ENCODE assay signal across 1 cellular context in the genomic region with DNA sequence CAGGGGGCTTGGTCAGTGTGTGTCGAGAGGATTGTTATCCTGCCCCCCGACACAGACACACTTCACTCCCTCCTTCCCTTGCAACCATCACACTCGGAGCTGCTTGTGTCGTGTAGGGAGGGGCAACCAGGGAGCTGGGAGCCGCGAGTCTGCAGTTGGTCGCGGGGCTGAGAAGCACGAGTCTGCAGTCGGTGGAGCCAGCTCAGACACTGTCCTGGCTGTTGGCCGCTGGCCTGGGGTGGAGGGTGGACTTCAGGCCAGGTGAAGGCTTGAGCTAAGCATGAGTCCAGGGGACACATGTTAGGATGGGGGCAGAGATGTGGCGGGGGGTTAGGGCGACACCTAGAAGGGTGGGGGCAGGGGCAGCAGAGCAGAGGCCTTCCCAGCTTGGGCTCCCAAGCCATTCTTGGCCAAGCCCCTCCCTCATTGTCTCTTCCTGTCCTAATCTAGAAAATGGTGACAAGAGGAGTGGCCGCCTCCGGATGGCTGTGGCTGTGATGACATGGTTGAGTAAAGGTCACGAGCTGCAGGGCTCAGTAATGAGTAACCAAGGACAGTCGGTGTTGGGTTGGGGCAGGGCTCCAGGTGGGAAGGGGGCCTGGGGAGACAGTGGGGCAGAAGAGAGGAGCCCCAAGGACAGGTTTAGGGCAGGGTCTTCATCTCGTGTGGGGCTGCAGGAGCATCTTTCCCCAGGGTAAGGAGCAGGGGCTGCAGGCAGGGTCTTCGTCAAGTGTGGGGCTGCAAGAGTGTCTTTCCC.
TF ChIP-seq lines count a peak whose summit lies in the region.

No MANE protein-coding gene starts in this region.

TF ChIP-seq in HepG2, 621 proteins besides CTCF, POLR2A, EP300 and RAD21 (continued from another document and continues in another):
- TF ChIP-seq PHF5A (CRISPR knock-in tag; IDR thresholded peaks at IDR 0.05; ENCODE audit: low read depth, unreplicated experiment) (no peak), ZNF839 (CRISPR knock-in tag; IDR thresholded peaks at IDR 0.05; ENCODE audit: borderline replicate concordance) (no peak), SP5 (CRISPR knock-in tag; IDR thresholded peaks at IDR 0.05; ENCODE audit: borderline replicate concordance, low read depth) (peak; percentile 76; the same call in 1 of the 2 replicates), U2AF1 (optimal IDR thresholded peaks at IDR 0.05; ENCODE audit: low read depth, low read length) (no peak), HNRNPH1 (optimal IDR thresholded peaks at IDR 0.05; ENCODE audit: low read depth, low read length) (no peak), FOXC1 (CRISPR knock-in tag; IDR thresholded peaks at IDR 0.05; ENCODE audit: borderline replicate concordance) (no peak), RBM39 (IDR thresholded peaks at IDR 0.05; ENCODE audit: low read depth, low read length, poor library complexity, severe bottlenecking) (no peak), THAP11 (CRISPR knock-in tag; IDR thresholded peaks at IDR 0.05) (peak; percentile 48; the same call in 1 of the 2 replicates), MATR3 (CRISPR knock-in tag; IDR thresholded peaks at IDR 0.05) (no peak), HDAC2 (CRISPR knock-in tag; IDR thresholded peaks at IDR 0.05) (peak; percentile 63; the same call in 1 of the 2 replicates), FLYWCH1 (CRISPR knock-in tag; IDR thresholded peaks at IDR 0.05) (no peak), SRSF1 (optimal IDR thresholded peaks at IDR 0.05; ENCODE audit: low read depth, low read length) (no peak), ZNF460 (CRISPR knock-in tag; IDR thresholded peaks at IDR 0.05; ENCODE audit: borderline replicate concordance) (no peak), ZNF10 (CRISPR knock-in tag; IDR thresholded peaks at IDR 0.05; ENCODE audit: borderline replicate concordance, low read depth) (no peak), ZNF333 (CRISPR knock-in tag; IDR thresholded peaks at IDR 0.05; ENCODE audit: borderline replicate concordance) (no peak), ATF1 (CRISPR knock-in tag; IDR thresholded peaks at IDR 0.05) (no peak), REL (CRISPR knock-in tag; conservative IDR thresholded peaks at IDR 0.05) (no peak), ZFYVE20 (CRISPR knock-in tag; IDR thresholded peaks at IDR 0.05; ENCODE audit: borderline replicate concordance, low read depth) (0 out of 2 replicates have a peak, but pooled peaks have one; percentile 27), ZNF432 (CRISPR knock-in tag; IDR thresholded peaks at IDR 0.05; ENCODE audit: borderline replicate concordance) (no peak), KDM3A (CRISPR knock-in tag; IDR thresholded peaks at IDR 0.05; ENCODE audit: low read depth) (no peak), SIN3A (IDR thresholded peaks at IDR 0.05; ENCODE audit: borderline replicate concordance, low read depth, low read length) (no peak)
- TF ChIP-seq, protein P1, sequence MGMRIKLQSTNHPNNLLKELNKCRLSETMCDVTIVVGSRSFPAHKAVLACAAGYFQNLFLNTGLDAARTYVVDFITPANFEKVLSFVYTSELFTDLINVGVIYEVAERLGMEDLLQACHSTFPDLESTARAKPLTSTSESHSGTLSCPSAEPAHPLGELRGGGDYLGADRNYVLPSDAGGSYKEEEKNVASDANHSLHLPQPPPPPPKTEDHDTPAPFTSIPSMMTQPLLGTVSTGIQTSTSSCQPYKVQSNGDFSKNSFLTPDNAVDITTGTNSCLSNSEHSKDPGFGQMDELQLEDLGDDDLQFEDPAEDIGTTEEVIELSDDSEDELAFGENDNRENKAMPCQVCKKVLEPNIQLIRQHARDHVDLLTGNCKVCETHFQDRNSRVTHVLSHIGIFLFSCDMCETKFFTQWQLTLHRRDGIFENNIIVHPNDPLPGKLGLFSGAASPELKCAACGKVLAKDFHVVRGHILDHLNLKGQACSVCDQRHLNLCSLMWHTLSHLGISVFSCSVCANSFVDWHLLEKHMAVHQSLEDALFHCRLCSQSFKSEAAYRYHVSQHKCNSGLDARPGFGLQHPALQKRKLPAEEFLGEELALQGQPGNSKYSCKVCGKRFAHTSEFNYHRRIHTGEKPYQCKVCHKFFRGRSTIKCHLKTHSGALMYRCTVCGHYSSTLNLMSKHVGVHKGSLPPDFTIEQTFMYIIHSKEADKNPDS (CRISPR knock-in tag; IDR thresholded peaks at IDR 0.05) = no peak
- TF ChIP-seq, protein P2, sequence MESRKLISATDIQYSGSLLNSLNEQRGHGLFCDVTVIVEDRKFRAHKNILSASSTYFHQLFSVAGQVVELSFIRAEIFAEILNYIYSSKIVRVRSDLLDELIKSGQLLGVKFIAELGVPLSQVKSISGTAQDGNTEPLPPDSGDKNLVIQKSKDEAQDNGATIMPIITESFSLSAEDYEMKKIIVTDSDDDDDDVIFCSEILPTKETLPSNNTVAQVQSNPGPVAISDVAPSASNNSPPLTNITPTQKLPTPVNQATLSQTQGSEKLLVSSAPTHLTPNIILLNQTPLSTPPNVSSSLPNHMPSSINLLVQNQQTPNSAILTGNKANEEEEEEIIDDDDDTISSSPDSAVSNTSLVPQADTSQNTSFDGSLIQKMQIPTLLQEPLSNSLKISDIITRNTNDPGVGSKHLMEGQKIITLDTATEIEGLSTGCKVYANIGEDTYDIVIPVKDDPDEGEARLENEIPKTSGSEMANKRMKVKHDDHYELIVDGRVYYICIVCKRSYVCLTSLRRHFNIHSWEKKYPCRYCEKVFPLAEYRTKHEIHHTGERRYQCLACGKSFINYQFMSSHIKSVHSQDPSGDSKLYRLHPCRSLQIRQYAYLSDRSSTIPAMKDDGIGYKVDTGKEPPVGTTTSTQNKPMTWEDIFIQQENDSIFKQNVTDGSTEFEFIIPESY (CRISPR knock-in tag; IDR thresholded peaks at IDR 0.05) = peak; percentile 75
- TF ChIP-seq, protein P3, sequence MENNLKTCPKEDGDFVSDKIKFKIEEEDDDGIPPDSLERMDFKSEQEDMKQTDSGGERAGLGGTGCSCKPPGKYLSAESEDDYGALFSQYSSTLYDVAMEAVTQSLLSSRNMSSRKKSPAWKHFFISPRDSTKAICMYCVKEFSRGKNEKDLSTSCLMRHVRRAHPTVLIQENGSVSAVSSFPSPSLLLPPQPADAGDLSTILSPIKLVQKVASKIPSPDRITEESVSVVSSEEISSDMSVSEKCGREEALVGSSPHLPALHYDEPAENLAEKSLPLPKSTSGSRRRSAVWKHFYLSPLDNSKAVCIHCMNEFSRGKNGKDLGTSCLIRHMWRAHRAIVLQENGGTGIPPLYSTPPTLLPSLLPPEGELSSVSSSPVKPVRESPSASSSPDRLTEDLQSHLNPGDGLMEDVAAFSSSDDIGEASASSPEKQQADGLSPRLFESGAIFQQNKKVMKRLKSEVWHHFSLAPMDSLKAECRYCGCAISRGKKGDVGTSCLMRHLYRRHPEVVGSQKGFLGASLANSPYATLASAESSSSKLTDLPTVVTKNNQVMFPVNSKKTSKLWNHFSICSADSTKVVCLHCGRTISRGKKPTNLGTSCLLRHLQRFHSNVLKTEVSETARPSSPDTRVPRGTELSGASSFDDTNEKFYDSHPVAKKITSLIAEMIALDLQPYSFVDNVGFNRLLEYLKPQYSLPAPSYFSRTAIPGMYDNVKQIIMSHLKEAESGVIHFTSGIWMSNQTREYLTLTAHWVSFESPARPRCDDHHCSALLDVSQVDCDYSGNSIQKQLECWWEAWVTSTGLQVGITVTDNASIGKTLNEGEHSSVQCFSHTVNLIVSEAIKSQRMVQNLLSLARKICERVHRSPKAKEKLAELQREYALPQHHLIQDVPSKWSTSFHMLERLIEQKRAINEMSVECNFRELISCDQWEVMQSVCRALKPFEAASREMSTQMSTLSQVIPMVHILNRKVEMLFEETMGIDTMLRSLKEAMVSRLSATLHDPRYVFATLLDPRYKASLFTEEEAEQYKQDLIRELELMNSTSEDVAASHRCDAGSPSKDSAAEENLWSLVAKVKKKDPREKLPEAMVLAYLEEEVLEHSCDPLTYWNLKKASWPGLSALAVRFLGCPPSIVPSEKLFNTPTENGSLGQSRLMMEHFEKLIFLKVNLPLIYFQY (CRISPR knock-in tag; IDR thresholded peaks at IDR 0.05; ENCODE audit: borderline replicate concordance) = no peak
- TF ChIP-seq, protein P4, sequence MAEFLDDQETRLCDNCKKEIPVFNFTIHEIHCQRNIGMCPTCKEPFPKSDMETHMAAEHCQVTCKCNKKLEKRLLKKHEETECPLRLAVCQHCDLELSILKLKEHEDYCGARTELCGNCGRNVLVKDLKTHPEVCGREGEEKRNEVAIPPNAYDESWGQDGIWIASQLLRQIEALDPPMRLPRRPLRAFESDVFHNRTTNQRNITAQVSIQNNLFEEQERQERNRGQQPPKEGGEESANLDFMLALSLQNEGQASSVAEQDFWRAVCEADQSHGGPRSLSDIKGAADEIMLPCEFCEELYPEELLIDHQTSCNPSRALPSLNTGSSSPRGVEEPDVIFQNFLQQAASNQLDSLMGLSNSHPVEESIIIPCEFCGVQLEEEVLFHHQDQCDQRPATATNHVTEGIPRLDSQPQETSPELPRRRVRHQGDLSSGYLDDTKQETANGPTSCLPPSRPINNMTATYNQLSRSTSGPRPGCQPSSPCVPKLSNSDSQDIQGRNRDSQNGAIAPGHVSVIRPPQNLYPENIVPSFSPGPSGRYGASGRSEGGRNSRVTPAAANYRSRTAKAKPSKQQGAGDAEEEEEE (CRISPR knock-in tag; IDR thresholded peaks at IDR 0.05; ENCODE audit: borderline replicate concordance) = no peak
- TF ChIP-seq, protein P5, sequence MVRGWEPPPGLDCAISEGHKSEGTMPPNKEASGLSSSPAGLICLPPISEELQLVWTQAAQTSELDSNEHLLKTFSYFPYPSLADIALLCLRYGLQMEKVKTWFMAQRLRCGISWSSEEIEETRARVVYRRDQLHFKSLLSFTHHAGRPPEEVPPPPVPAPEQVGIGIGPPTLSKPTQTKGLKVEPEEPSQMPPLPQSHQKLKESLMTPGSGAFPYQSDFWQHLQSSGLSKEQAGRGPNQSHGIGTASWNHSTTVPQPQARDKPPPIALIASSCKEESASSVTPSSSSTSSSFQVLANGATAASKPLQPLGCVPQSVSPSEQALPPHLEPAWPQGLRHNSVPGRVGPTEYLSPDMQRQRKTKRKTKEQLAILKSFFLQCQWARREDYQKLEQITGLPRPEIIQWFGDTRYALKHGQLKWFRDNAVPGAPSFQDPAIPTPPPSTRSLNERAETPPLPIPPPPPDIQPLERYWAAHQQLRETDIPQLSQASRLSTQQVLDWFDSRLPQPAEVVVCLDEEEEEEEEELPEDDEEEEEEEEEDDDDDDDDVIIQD (CRISPR knock-in tag; IDR thresholded peaks at IDR 0.05; ENCODE audit: low read depth) = peak; percentile 72; the same call in 1 of the 2 replicates
- TF ChIP-seq, protein P6, sequence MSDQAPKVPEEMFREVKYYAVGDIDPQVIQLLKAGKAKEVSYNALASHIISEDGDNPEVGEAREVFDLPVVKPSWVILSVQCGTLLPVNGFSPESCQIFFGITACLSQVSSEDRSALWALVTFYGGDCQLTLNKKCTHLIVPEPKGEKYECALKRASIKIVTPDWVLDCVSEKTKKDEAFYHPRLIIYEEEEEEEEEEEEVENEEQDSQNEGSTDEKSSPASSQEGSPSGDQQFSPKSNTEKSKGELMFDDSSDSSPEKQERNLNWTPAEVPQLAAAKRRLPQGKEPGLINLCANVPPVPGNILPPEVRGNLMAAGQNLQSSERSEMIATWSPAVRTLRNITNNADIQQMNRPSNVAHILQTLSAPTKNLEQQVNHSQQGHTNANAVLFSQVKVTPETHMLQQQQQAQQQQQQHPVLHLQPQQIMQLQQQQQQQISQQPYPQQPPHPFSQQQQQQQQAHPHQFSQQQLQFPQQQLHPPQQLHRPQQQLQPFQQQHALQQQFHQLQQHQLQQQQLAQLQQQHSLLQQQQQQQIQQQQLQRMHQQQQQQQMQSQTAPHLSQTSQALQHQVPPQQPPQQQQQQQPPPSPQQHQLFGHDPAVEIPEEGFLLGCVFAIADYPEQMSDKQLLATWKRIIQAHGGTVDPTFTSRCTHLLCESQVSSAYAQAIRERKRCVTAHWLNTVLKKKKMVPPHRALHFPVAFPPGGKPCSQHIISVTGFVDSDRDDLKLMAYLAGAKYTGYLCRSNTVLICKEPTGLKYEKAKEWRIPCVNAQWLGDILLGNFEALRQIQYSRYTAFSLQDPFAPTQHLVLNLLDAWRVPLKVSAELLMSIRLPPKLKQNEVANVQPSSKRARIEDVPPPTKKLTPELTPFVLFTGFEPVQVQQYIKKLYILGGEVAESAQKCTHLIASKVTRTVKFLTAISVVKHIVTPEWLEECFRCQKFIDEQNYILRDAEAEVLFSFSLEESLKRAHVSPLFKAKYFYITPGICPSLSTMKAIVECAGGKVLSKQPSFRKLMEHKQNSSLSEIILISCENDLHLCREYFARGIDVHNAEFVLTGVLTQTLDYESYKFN (CRISPR knock-in tag; conservative IDR thresholded peaks at IDR 0.05) = peak; percentile 77
- TF ChIP-seq, protein P7, sequence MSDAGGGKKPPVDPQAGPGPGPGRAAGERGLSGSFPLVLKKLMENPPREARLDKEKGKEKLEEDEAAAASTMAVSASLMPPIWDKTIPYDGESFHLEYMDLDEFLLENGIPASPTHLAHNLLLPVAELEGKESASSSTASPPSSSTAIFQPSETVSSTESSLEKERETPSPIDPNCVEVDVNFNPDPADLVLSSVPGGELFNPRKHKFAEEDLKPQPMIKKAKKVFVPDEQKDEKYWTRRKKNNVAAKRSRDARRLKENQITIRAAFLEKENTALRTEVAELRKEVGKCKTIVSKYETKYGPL (CRISPR knock-in tag; IDR thresholded peaks at IDR 0.05) = no peak
- TF ChIP-seq, protein P8, sequence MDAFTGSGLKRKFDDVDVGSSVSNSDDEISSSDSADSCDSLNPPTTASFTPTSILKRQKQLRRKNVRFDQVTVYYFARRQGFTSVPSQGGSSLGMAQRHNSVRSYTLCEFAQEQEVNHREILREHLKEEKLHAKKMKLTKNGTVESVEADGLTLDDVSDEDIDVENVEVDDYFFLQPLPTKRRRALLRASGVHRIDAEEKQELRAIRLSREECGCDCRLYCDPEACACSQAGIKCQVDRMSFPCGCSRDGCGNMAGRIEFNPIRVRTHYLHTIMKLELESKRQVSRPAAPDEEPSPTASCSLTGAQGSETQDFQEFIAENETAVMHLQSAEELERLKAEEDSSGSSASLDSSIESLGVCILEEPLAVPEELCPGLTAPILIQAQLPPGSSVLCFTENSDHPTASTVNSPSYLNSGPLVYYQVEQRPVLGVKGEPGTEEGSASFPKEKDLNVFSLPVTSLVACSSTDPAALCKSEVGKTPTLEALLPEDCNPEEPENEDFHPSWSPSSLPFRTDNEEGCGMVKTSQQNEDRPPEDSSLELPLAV (CRISPR knock-in tag; conservative IDR thresholded peaks at IDR 0.05; ENCODE audit: low read depth) = no peak
- TF ChIP-seq, protein P9, sequence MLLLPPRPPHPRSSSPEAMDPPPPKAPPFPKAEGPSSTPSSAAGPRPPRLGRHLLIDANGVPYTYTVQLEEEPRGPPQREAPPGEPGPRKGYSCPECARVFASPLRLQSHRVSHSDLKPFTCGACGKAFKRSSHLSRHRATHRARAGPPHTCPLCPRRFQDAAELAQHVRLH (CRISPR knock-in tag; IDR thresholded peaks at IDR 0.05; ENCODE audit: borderline replicate concordance, low read depth) = 0 out of 2 replicates have a peak, but pooled peaks have one; percentile 26
- TF ChIP-seq, protein P10, sequence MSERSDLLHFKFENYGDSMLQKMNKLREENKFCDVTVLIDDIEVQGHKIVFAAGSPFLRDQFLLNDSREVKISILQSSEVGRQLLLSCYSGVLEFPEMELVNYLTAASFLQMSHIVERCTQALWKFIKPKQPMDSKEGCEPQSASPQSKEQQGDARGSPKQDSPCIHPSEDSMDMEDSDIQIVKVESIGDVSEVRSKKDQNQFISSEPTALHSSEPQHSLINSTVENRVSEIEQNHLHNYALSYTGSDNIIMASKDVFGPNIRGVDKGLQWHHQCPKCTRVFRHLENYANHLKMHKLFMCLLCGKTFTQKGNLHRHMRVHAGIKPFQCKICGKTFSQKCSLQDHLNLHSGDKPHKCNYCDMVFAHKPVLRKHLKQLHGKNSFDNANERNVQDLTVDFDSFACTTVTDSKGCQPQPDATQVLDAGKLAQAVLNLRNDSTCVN (CRISPR knock-in tag; IDR thresholded peaks at IDR 0.05; ENCODE audit: borderline replicate concordance) = peak; percentile 56; the same call in 1 of the 2 replicates
